12 cellular contexts compared by ENCODE assay signal in genomic region chr19:12943437-12944044, GRCh38. TPM values are rescaled to one million over a fixed set of nuclear protein-coding genes. Genes with fewer than 3 reads are reported as not detected.
A peak's percentile ranks its signal among the peaks of the same experiment; 100 is the strongest.
DNase-seq lines count a peak whose midpoint lies in the region; ATAC-seq, FAIRE-seq and TF ChIP-seq lines count a peak whose summit lies in the region.
"Had no signal": no experiment of that assay in that cellular context is flagged by ENCODE, and none has a peak within 500 bp of the region (broad histone marks: within the 10 kb centered on the region; RNA-seq: fewer than 3 reads in every experiment).

No MANE protein-coding gene starts in this region.

- no peak overlapping the region for H3K27ac ChIP-seq in BLaER1
- peak overlapping the region; percentile 31 for H3K27ac ChIP-seq in lower lobe of right lung
- H3K27ac ChIP-seq: colonic mucosa had no signal

- intact Hi-C loops in lower lobe of right lung (cut with DNase I), result no loop called here

- H3K36me3 ChIP-seq in BLaER1, result peaks cover 79% of the 10 kb centered on the region
- peaks cover 72% of the 10 kb centered on the region for H3K36me3 ChIP-seq in lower lobe of right lung

- H3K4me1 ChIP-seq in BLaER1, result peaks cover 78% of the 10 kb centered on the region
- peaks cover 73% of the 10 kb centered on the region for H3K4me1 ChIP-seq in lower lobe of right lung

- no peak for TF ChIP-seq POLR2A in GM12891 (IDR thresholded peaks at IDR 0.05; ENCODE audit: low read depth, low read length)
- no peak for TF ChIP-seq POLR2A in erythroblast (IDR thresholded peaks at IDR 0.05; ENCODE audit: low read length)

- H3K9me3 ChIP-seq in BLaER1 (no peaks in the 10 kb centered on the region), lower lobe of right lung (no peaks in the 10 kb centered on the region)
- H3K9me3 ChIP-seq: colonic mucosa had no signal

- no peaks in the 10 kb centered on the region for H3K27me3 Mint-ChIP-seq in activated CD4-positive, alpha-beta memory T cell treated with anti-CD3 and anti-CD28 coated beads, Interleukin-2, amount 10 ng/mL, durations not matched to agents 7 days and 5 days

- H3K9ac ChIP-seq in BLaER1, result no peak overlapping the region; the same call in 1 of the 2 replicates

- H3K4me2 ChIP-seq in BLaER1, result peak overlapping the region; percentile 38

- no peak for FAIRE-seq in GM12891 (lab: Jason Lieb, UNC)

- CTCF ChIA-PET in activated CD4-positive, alpha-beta memory T cell treated with anti-CD3 and anti-CD28 coated beads, Interleukin-2, amount 10 ng/mL, durations not matched to agents 7 days and 5 days (lab: Charles Lee), result interaction anchor here (1.2 kb wide), 1 partner anchor 59 kb away, joined by 3 read pairs; no protein-coding TSS in a partner anchor

- POLR2A ChIA-PET in activated CD4-positive, alpha-beta memory T cell treated with anti-CD3 and anti-CD28 coated beads, Interleukin-2, amount 10 ng/mL, durations not matched to agents 7 days and 5 days (lab: Charles Lee), result interaction anchor here (0.6 to 5.4 kb wide), 2 partner anchors 12 to 212 kb away, joined by 3 to 43 read pairs; partner anchors contain the start of gene GADD45GIP1

- H3K9me3 Mint-ChIP-seq in activated CD4-positive, alpha-beta memory T cell treated with anti-CD3 and anti-CD28 coated beads, Interleukin-2, amount 10 ng/mL, durations not matched to agents 7 days and 5 days, result no peaks in the 10 kb centered on the region

- peaks cover 74% of the 10 kb centered on the region for H4K20me1 ChIP-seq in BLaER1

- H3K4me3 Mint-ChIP-seq in activated CD4-positive, alpha-beta memory T cell treated with anti-CD3 and anti-CD28 coated beads, Interleukin-2, amount 10 ng/mL, durations not matched to agents 7 days and 5 days, result peak overlapping the region; percentile 13

- no peak for ATAC-seq in lower lobe of right lung

- no peak for TF ChIP-seq CTCF in lower lobe of right lung (IDR thresholded peaks at IDR 0.05)

- H3K36me3 Mint-ChIP-seq in activated CD4-positive, alpha-beta memory T cell treated with anti-CD3 and anti-CD28 coated beads, Interleukin-2, amount 10 ng/mL, durations not matched to agents 7 days and 5 days (ENCODE audit: low read depth), result peaks cover 88% of the 10 kb centered on the region

- H3K4me1 Mint-ChIP-seq in activated CD4-positive, alpha-beta memory T cell treated with anti-CD3 and anti-CD28 coated beads, Interleukin-2, amount 10 ng/mL, durations not matched to agents 7 days and 5 days, result peaks cover 81% of the 10 kb centered on the region

- H3K27me3 ChIP-seq in BLaER1 (no peaks in the 10 kb centered on the region), lower lobe of right lung (ENCODE audit: low read depth) (no peaks in the 10 kb centered on the region)
- H3K27me3 ChIP-seq: colonic mucosa had no signal

- DNase-seq in GM12891 (ENCODE audit: insufficient read length, low spot score) (no peak), lower lobe of right lung (no peak), erythroblast (lab: John Stamatoyannopoulos, UW) (no peak), RKO (ENCODE audit: low spot score) (no peak), NCI-H510A treated with DMSO at 0.1 percent for 48 hours (lab: John Stamatoyannopoulos, UW) (no peak)
- no peak for DNase-seq in activated CD4-positive, alpha-beta memory T cell treated with anti-CD3 and anti-CD28 coated beads, Interleukin-2, amount 10 ng/mL, durations not matched to agents 7 days and 5 days
- no peak for DNase-seq in stimulated activated CD4-positive, alpha-beta T cell treated with anti-CD3 and anti-CD28 coated beads, Interleukin-15, amount 100 ng/mL, for 24 hours
- DNase-seq: colonic mucosa; head of caudate nucleus; NCI-H187; stimulated activated CD4-positive, alpha-beta T cell treated with anti-CD3 and anti-CD28 coated beads, Interleukin-4, amount 100 ng/mL, for 24 hours had no signal

- H3K4me3 ChIP-seq in BLaER1 (no peak overlapping the region), lower lobe of right lung (no peak overlapping the region)
- H3K4me3 ChIP-seq: colonic mucosa had no signal

- peak overlapping the region; percentile 78 for H3K27ac Mint-ChIP-seq in activated CD4-positive, alpha-beta memory T cell treated with anti-CD3 and anti-CD28 coated beads, Interleukin-2, amount 10 ng/mL, durations not matched to agents 7 days and 5 days

TF ChIP-seq in GM12891, 5 proteins besides CTCF, POLR2A, EP300 and RAD21:
- TF ChIP-seq POU2F2 (IDR thresholded peaks at IDR 0.05; ENCODE audit: low read depth, low read length), result 0 out of 2 replicates have a peak, but pooled peaks have one; percentile 34
- TF ChIP-seq PAX5 (IDR thresholded peaks at IDR 0.05; ENCODE audit: insufficient read depth, low read length, severe bottlenecking), result no peak
- no peak for TF ChIP-seq TAF1 (IDR thresholded peaks at IDR 0.05; ENCODE audit: low read depth, low read length)
- peak; percentile 30; the same call in 1 of the 2 replicates for TF ChIP-seq POLR2AphosphoS5 (IDR thresholded peaks at IDR 0.05; ENCODE audit: low read depth, low read length)
- no peak for TF ChIP-seq SPI1 (IDR thresholded peaks at IDR 0.05; ENCODE audit: low read depth, low read length)

RNA-seq across cellular contexts. Expression of gene RAD23A, which starts 2.1 kb away (rescaled TPM):
- polyA plus RNA-seq in GM12891 (2012; ENCODE audit: low read depth, missing spikeins), result 108 TPM
- 100 to 1,000 TPM; 119 to 123 TPM for total RNA-seq in activated CD4-positive, alpha-beta memory T cell treated with anti-CD3 and anti-CD28 coated beads, Interleukin-2, amount 10 ng/mL, durations not matched to agents 7 days and 5 days
- 93.3 TPM for total RNA-seq in lower lobe of right lung

RNA-seq across cellular contexts. Expression of gene CALR, which starts 5.1 kb away (rescaled TPM):
- polyA plus RNA-seq in GM12891 (2012; ENCODE audit: low read depth, missing spikeins), result 578 TPM
- total RNA-seq in activated CD4-positive, alpha-beta memory T cell treated with anti-CD3 and anti-CD28 coated beads, Interleukin-2, amount 10 ng/mL, durations not matched to agents 7 days and 5 days, result 100 to 1,000 TPM; 640 to 660 TPM
- 872 TPM for total RNA-seq in lower lobe of right lung

RNA-seq across cellular contexts. Expression of gene FARSA, which starts 10.0 kb away (rescaled TPM):
- polyA plus RNA-seq in GM12891 (2012; ENCODE audit: low read depth, missing spikeins), result 73.3 TPM
- 10 to 100 TPM; 72.4 to 74.9 TPM for total RNA-seq in activated CD4-positive, alpha-beta memory T cell treated with anti-CD3 and anti-CD28 coated beads, Interleukin-2, amount 10 ng/mL, durations not matched to agents 7 days and 5 days
- 44.4 TPM for total RNA-seq in lower lobe of right lung

RNA-seq across cellular contexts. Expression of gene GADD45GIP1, which starts 13.5 kb away (rescaled TPM):
- polyA plus RNA-seq in GM12891 (2012; ENCODE audit: low read depth, missing spikeins), result 38.0 TPM
- total RNA-seq in activated CD4-positive, alpha-beta memory T cell treated with anti-CD3 and anti-CD28 coated beads, Interleukin-2, amount 10 ng/mL, durations not matched to agents 7 days and 5 days, result 10 to 100 TPM; 17.5 to 18.4 TPM
- 14.8 TPM for total RNA-seq in lower lobe of right lung

RNA-seq across cellular contexts. Expression of gene SYCE2, which starts 24.4 kb away (rescaled TPM):
- polyA plus RNA-seq in GM12891 (2012; ENCODE audit: low read depth, missing spikeins), result 2.5 TPM
- 1 to 10 TPM; 3.9 to 4.9 TPM for total RNA-seq in activated CD4-positive, alpha-beta memory T cell treated with anti-CD3 and anti-CD28 coated beads, Interleukin-2, amount 10 ng/mL, durations not matched to agents 7 days and 5 days
- not detected for total RNA-seq in lower lobe of right lung
